ENCODE assay signal across 10 cellular contexts in the genomic region with DNA sequence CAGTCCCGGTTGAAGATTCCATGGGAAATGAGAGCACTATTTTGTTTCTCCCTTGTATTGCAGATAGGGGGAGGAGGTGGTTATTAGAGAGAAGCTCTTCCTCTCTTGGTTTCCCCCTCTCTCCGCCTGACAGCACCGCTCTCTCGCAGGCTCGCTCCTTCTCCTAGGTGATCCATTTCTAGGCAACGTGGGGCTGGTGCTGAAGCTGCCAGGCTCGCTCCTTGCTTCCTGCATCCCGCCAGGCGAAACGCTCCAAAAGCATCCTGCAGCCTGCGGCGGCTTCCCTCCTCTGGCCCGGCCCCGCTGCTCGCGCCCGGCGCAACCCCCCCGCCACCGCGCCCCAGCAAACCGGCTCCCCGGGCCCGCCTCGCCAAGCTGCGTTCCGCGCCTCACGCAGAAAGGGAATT. TPM values are rescaled to one million over a fixed set of nuclear protein-coding genes. Genes with fewer than 3 reads are reported as not detected.
DNase-seq lines count a peak whose midpoint lies in the region; ATAC-seq and TF ChIP-seq lines count a peak whose summit lies in the region.
"Had no signal": no experiment of that assay in that cellular context is flagged by ENCODE, and none has a peak within 500 bp of the region (broad histone marks: within the 10 kb centered on the region; RNA-seq: fewer than 3 reads in every experiment).

A gene (plus strand): TSS at position 346 of the 407 bp plus-strand sequence.

- H3K27me3 ChIP-seq in HAP-1 (ENCODE audit: low read depth) (peaks cover 40% of the 10 kb centered on the region), right cardiac atrium (ENCODE audit: control insufficient read depth, insufficient read depth) (no peaks in the 10 kb centered on the region), gastrocnemius medialis (peaks cover 29 to 47% (median 40%) of the 10 kb centered on the region in 3 donors)

- peak; percentile 18 to 38 for DNase-seq in HAP-1 (ENCODE audit: low spot score in 2 of 2)
- peak; percentile 21 to 59 (median 39) for DNase-seq in right cardiac atrium
- no peak for DNase-seq in gastrocnemius medialis
- no peak for DNase-seq in activated CD4-positive, alpha-beta memory T cell treated with anti-CD3 and anti-CD28 coated beads, Interleukin-2, amount 10 ng/mL, durations not matched to agents 7 days and 5 days
- DNase-seq in NCI-H2029 (lab: John Stamatoyannopoulos, UW) = no peak

- peak; percentile 47 for ATAC-seq in SK-N-SH treated with all-trans-retinoic acid at 6 μM for 48 hours
- peak; percentile 56 to 67 for ATAC-seq in right cardiac atrium
- ATAC-seq in gastrocnemius medialis = no peak
- ATAC-seq in HG03159 (IDR thresholded peaks at IDR 0.05; ENCODE audit: unreplicated experiment) = no peak
- ATAC-seq in HG02571 (IDR thresholded peaks at IDR 0.05; ENCODE audit: unreplicated experiment) = no peak

- intact Hi-C loops in right cardiac atrium (cut with DNase I) = no loop called here
- intact Hi-C loops in gastrocnemius medialis (cut with DNase I; ENCODE audit: low total_unique reads) = no loop called here

- TF ChIP-seq CTCF in gastrocnemius medialis (IDR thresholded peaks at IDR 0.05 in 4 of 5, conservative IDR thresholded peaks at IDR 0.05 in 1 of 5) = no peak

- 1% methylated on average over 29 of the region's 29 CpGs for WGBS in right cardiac atrium

- peaks cover 34% of the 10 kb centered on the region for H3K27me3 Mint-ChIP-seq in activated CD4-positive, alpha-beta memory T cell treated with anti-CD3 and anti-CD28 coated beads, Interleukin-2, amount 10 ng/mL, durations not matched to agents 7 days and 5 days

- peaks cover 1% of the 10 kb centered on the region for H3K4me1 Mint-ChIP-seq in activated CD4-positive, alpha-beta memory T cell treated with anti-CD3 and anti-CD28 coated beads, Interleukin-2, amount 10 ng/mL, durations not matched to agents 7 days and 5 days
- H3K4me1 Mint-ChIP-seq: central memory CD8-positive, alpha-beta T cell had no signal

- peak within 1 kb of the TSS; percentile 18 for H3K4me3 ChIP-seq in HAP-1
- peak within 1 kb of the TSS; percentile 55 for H3K4me3 ChIP-seq in right cardiac atrium (ENCODE audit: low read length)
- peak within 1 kb of the TSS in 3 of 4 donors; percentile 1 to 48 (median 24) for H3K4me3 ChIP-seq in gastrocnemius medialis

- no peak for TF ChIP-seq POLR2A in gastrocnemius medialis (IDR thresholded peaks at IDR 0.05)

- in situ Hi-C loops in HAP-1 (cut with MboI; ENCODE audit: low sequenced_read_pairs) (no loop called here), gastrocnemius medialis (cut with MboI; ENCODE audit: low sequenced_read_pairs in 4 of 4) (no loop called here)

- no peak within 1 kb of the TSS for H3K27ac Mint-ChIP-seq in activated CD4-positive, alpha-beta memory T cell treated with anti-CD3 and anti-CD28 coated beads, Interleukin-2, amount 10 ng/mL, durations not matched to agents 7 days and 5 days
- H3K27ac Mint-ChIP-seq: stimulated activated naive CD8-positive, alpha-beta T cell treated with anti-CD3 and anti-CD28 coated beads, Interleukin-15, Interleukin-2, amounts not matched to agents 100 ng/mL and 50 ng/mL, for 24 hours had no signal

- no peaks in the 10 kb centered on the region for H3K36me3 ChIP-seq in HAP-1 (replicated peaks)
- no peaks in the 10 kb centered on the region for H3K36me3 ChIP-seq in gastrocnemius medialis

- H3K4me1 ChIP-seq in HAP-1 (peaks cover 5% of the 10 kb centered on the region; the same call in 1 of the 2 replicates), right cardiac atrium (ENCODE audit: control insufficient read depth, insufficient read depth, low read length) (no peaks in the 10 kb centered on the region), gastrocnemius medialis (peaks cover 0 to 8% of the 10 kb centered on the region in 2 donors)

- POLR2A ChIA-PET in activated CD4-positive, alpha-beta memory T cell treated with anti-CD3 and anti-CD28 coated beads, Interleukin-2, amount 10 ng/mL, durations not matched to agents 7 days and 5 days (lab: Charles Lee) = no interaction called here

- no peaks in the 10 kb centered on the region for H3K36me3 Mint-ChIP-seq in activated CD4-positive, alpha-beta memory T cell treated with anti-CD3 and anti-CD28 coated beads, Interleukin-2, amount 10 ng/mL, durations not matched to agents 7 days and 5 days (ENCODE audit: low read depth)

- CTCF ChIA-PET in activated CD4-positive, alpha-beta memory T cell treated with anti-CD3 and anti-CD28 coated beads, Interleukin-2, amount 10 ng/mL, durations not matched to agents 7 days and 5 days (lab: Charles Lee) = no interaction called here

- H3K9me3 Mint-ChIP-seq in activated CD4-positive, alpha-beta memory T cell treated with anti-CD3 and anti-CD28 coated beads, Interleukin-2, amount 10 ng/mL, durations not matched to agents 7 days and 5 days = no peaks in the 10 kb centered on the region
- H3K9me3 Mint-ChIP-seq: stimulated activated naive CD8-positive, alpha-beta T cell treated with anti-CD3 and anti-CD28 coated beads, Interleukin-15, Interleukin-2, amounts not matched to agents 100 ng/mL and 50 ng/mL, for 24 hours had no signal

- H3K27ac ChIP-seq in right cardiac atrium (ENCODE audit: low read length) = no peak within 1 kb of the TSS
- no peak within 1 kb of the TSS for H3K27ac ChIP-seq in gastrocnemius medialis

- H3K9me3 ChIP-seq in HAP-1 (no peaks in the 10 kb centered on the region), right cardiac atrium (ENCODE audit: control insufficient read depth, low read length) (no peaks in the 10 kb centered on the region), gastrocnemius medialis (no peaks in the 10 kb centered on the region)

- H3K4me3 Mint-ChIP-seq in activated CD4-positive, alpha-beta memory T cell treated with anti-CD3 and anti-CD28 coated beads, Interleukin-2, amount 10 ng/mL, durations not matched to agents 7 days and 5 days = no peak within 1 kb of the TSS
- H3K4me3 Mint-ChIP-seq: central memory CD8-positive, alpha-beta T cell; stimulated activated naive CD8-positive, alpha-beta T cell treated with anti-CD3 and anti-CD28 coated beads, Interleukin-15, Interleukin-2, amounts not matched to agents 100 ng/mL and 50 ng/mL, for 24 hours had no signal

TF ChIP-seq in SK-N-SH treated with all-trans-retinoic acid at 6 μM for 48 hours, 23 proteins besides CTCF, POLR2A, EP300 and RAD21:
- no peak for TF ChIP-seq ZNF70 (CRISPR knock-in tag; IDR thresholded peaks at IDR 0.05)

RNA-seq across cellular contexts. Expression of the gene that starts here (rescaled TPM):
- total RNA-seq in right cardiac atrium (1 to 10 TPM in 1 of 4 donors, under 1 TPM in 3; 0.17 to 1.0 (median 0.59) TPM), gastrocnemius medialis (not detected)
- 0.09 TPM for polyA plus RNA-seq in right cardiac atrium
- total RNA-seq in activated CD4-positive, alpha-beta memory T cell treated with anti-CD3 and anti-CD28 coated beads, Interleukin-2, amount 10 ng/mL, durations not matched to agents 7 days and 5 days = not detected

Comparison
In these comparisons a context has a peak if more than half of its experiments do, and no peak if none do; other contexts are left out.
1. DNase-seq: peak in HAP-1 (2 of 2) and right cardiac atrium (3 of 3); none in gastrocnemius medialis (0 of 2), activated CD4-positive, alpha-beta memory T cell treated with anti-CD3 and anti-CD28 coated beads, Interleukin-2, amount 10 ng/mL, durations not matched to agents 7 days and 5 days (single experiment) and NCI-H2029 (single experiment).
2. ATAC-seq: peak in SK-N-SH treated with all-trans-retinoic acid at 6 μM for 48 hours (single experiment) and right cardiac atrium (2 of 2); none in gastrocnemius medialis (0 of 2), HG03159 (single experiment) and HG02571 (single experiment).
3. Peak in every context shown above with its lines, with median percentiles within 50 percentile points of each other: H3K4me3 ChIP-seq.